Comparison of ENCODE assay signal across 8 cellular contexts in genomic region chr7:4775281-4776159, GRCh38. TPM values are rescaled to one million over a fixed set of nuclear protein-coding genes. Genes with fewer than 3 reads are reported as not detected.
DNase-seq lines count a peak whose midpoint lies in the region; ATAC-seq and TF ChIP-seq lines count a peak whose summit lies in the region.

A gene with protein sequence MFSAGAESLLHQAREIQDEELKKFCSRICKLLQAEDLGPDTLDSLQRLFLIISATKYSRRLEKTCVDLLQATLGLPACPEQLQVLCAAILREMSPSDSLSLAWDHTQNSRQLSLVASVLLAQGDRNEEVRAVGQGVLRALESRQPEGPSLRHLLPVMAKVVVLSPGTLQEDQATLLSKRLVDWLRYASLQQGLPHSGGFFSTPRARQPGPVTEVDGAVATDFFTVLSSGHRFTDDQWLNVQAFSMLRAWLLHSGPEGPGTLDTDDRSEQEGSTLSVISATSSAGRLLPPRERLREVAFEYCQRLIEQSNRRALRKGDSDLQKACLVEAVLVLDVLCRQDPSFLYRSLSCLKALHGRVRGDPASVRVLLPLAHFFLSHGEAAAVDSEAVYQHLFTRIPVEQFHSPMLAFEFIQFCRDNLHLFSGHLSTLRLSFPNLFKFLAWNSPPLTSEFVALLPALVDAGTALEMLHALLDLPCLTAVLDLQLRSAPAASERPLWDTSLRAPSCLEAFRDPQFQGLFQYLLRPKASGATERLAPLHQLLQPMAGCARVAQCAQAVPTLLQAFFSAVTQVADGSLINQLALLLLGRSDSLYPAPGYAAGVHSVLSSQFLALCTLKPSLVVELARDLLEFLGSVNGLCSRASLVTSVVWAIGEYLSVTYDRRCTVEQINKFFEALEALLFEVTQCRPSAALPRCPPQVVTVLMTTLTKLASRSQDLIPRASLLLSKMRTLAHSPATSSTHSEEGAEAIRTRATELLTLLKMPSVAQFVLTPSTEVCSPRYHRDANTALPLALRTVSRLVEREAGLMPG (plus strand): TSS chr7:4775623. CDS start chr7:4775716, 93 bp downstream.

- no peaks in the 10 kb centered on the region for H3K27me3 Mint-ChIP-seq in natural killer cell treated with Interleukin-12 subunit alpha and Interleukin-12 subunit beta and Interleukin-15 and Interleukin-18, amount 100 ng/mL, for 72 hours

- no peaks in the 10 kb centered on the region for H3K9me3 Mint-ChIP-seq in natural killer cell treated with Interleukin-12 subunit alpha and Interleukin-12 subunit beta and Interleukin-15 and Interleukin-18, amount 100 ng/mL, for 72 hours

- H3K9me3 ChIP-seq in ES-I3 (ENCODE audit: control insufficient read depth, insufficient read depth, low read length) (no peaks in the 10 kb centered on the region), Loucy (ENCODE audit: insufficient read depth, low read depth, low read length) (no peaks in the 10 kb centered on the region)

- H3K36me3 ChIP-seq in ES-I3 (ENCODE audit: insufficient read depth, low read length) (no peaks in the 10 kb centered on the region), H7 (replicated peaks; ENCODE audit: control insufficient read depth, insufficient read depth, low read length) (no peaks in the 10 kb centered on the region), Loucy (ENCODE audit: insufficient read depth, low read length) (no peaks in the 10 kb centered on the region)

- peaks cover 3% of the 10 kb centered on the region; the same call in 1 of the 2 replicates for H3K4me1 ChIP-seq in ES-I3 (ENCODE audit: insufficient read depth, low read length)
- H3K4me1 ChIP-seq in Loucy (ENCODE audit: insufficient read depth, low read length, poor library complexity, severe bottlenecking) = peaks cover 6% of the 10 kb centered on the region

- H3K9ac ChIP-seq in ES-I3 (ENCODE audit: low read depth, low read length) (peak within 1 kb of the TSS; percentile 69), Loucy (ENCODE audit: low read depth, low read length, poor library complexity, severe bottlenecking) (peak within 1 kb of the TSS; percentile 85)

- H3K9me2 ChIP-seq in Loucy (replicated peaks; ENCODE audit: low read depth, low read length) = no peaks in the 10 kb centered on the region

- H3K4me3 Mint-ChIP-seq in natural killer cell treated with Interleukin-12 subunit alpha and Interleukin-12 subunit beta and Interleukin-15 and Interleukin-18, amount 100 ng/mL, for 72 hours = peak within 1 kb of the TSS; percentile 99

- peak within 1 kb of the TSS; percentile 93 for H3K4me2 ChIP-seq in Loucy (ENCODE audit: low read depth, low read length, poor library complexity, severe bottlenecking)

- peak; percentile 100 for DNase-seq in H7
- DNase-seq in SHP77 (lab: John Stamatoyannopoulos, UW) = peak; percentile 97 to 100
- peak; percentile 93 for DNase-seq in activated effector memory CD4-positive, alpha-beta T cell treated with Interleukin-2 at 50 U/mL for 16 hours
- peak; percentile 93 for DNase-seq in fibroblast of peridontal ligament (ENCODE audit: extremely low read depth)
- DNase-seq in natural killer cell treated with Interleukin-12 subunit alpha and Interleukin-12 subunit beta and Interleukin-15 and Interleukin-18, amount 100 ng/mL, for 72 hours (ENCODE audit: low spot score) = peak; percentile 98
- peak; percentile 96 for DNase-seq in stimulated activated naive CD4-positive, alpha-beta T cell treated with Interleukin-2 at 50 U/mL for 16 hours (lab: John Stamatoyannopoulos, UW)

- no peaks in the 10 kb centered on the region for H3F3A ChIP-seq in Loucy (ENCODE audit: low read depth)

- H3K27ac Mint-ChIP-seq in natural killer cell treated with Interleukin-12 subunit alpha and Interleukin-12 subunit beta and Interleukin-15 and Interleukin-18, amount 100 ng/mL, for 72 hours = peak within 1 kb of the TSS; percentile 98 to 99

- H3K27me3 ChIP-seq in H7 (ENCODE audit: control insufficient read depth, insufficient read depth, low read length) (no peaks in the 10 kb centered on the region), Loucy (ENCODE audit: insufficient read depth, low read length, poor library complexity, severe bottlenecking) (no peaks in the 10 kb centered on the region)

- no peak for TF ChIP-seq CTCF in Loucy (conservative IDR thresholded peaks at IDR 0.05; ENCODE audit: low read length)

- peaks cover 40 to 45% of the 10 kb centered on the region in 2 donors for H3K4me1 Mint-ChIP-seq in natural killer cell treated with Interleukin-12 subunit alpha and Interleukin-12 subunit beta and Interleukin-15 and Interleukin-18, amount 100 ng/mL, for 72 hours (ENCODE audit: low read depth in 2 of 2)

- H3K36me3 Mint-ChIP-seq in natural killer cell treated with Interleukin-12 subunit alpha and Interleukin-12 subunit beta and Interleukin-15 and Interleukin-18, amount 100 ng/mL, for 72 hours = peaks cover 6% of the 10 kb centered on the region

- peak within 1 kb of the TSS; percentile 84 for H3K4me3 ChIP-seq in H7 (ENCODE audit: insufficient read depth, low read depth, low read length)
- H3K4me3 ChIP-seq in Loucy (ENCODE audit: low read length, poor library complexity, severe bottlenecking) = peak within 1 kb of the TSS; percentile 82

- peak; percentile 96 to 98 for ATAC-seq in natural killer cell treated with Interleukin-12 subunit alpha and Interleukin-12 subunit beta and Interleukin-15 and Interleukin-18, amount 100 ng/mL, for 72 hours

- H4K20me1 ChIP-seq in Loucy (ENCODE audit: insufficient read depth, low read length, poor library complexity, severe bottlenecking) = peaks cover 15% of the 10 kb centered on the region

- H3K79me2 ChIP-seq in Loucy (ENCODE audit: insufficient read depth, low read length) = peaks cover 42% of the 10 kb centered on the region

- H2AFZ ChIP-seq in Loucy (ENCODE audit: low read length) = peak within 1 kb of the TSS; percentile 81

RNA-seq across cellular contexts. Expression of the gene that starts here (rescaled TPM):
- total RNA-seq in H7 (2014; rRNA removed; shearing (Covaris generic)) = 22.4 and 25.6 TPM in 2 replicates
- total RNA-seq in natural killer cell treated with Interleukin-12 subunit alpha and Interleukin-12 subunit beta and Interleukin-15 and Interleukin-18, amount 100 ng/mL, for 72 hours = 10 to 100 TPM; 87.3 to 99.4 TPM

Comparison
In these comparisons a context has a peak if more than half of its experiments do, and no peak if none do; other contexts are left out.
1. Peak in every context shown above with its lines: DNase-seq, ATAC-seq and H3K4me3 ChIP-seq.